Comparison of ENCODE assay signal across 1 cellular context in the genomic region with DNA sequence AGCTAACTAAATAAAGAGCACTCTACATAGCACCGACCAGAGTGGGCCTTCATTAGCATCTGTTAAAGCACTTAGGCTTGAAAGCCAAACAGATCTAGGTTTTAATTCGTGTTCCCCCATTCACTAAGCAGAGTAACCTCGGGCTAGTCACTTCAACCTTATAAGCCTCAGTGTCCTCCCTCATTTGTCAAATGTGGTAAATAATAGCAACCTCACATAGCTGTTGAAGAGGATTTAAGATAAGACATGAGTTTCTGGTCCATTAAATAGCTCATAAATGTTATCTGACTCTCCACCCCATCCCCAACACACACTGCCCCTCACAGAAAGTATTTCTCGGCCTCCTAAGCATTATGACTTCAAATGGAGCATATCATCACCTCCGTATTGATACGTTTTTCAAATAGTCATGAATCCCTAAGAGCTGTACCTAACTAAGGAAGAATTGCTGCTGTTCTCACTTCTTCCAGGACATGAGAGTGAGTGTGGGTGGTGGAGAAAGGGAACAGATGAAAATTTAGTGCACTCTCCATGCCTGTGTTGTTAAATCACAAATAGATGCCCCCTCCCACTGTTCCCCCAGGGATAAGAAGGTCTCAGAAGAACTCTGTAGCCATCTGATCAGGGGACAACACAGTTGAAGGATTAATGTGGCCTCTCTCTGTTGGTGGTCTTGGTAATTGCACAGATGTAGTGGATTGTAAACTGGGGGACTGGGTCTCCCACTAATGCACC.
TF ChIP-seq lines count a peak whose summit lies in the region.

No MANE protein-coding gene starts in this region.

TF ChIP-seq in HEK293, 187 proteins besides CTCF, POLR2A, EP300 and RAD21 (continued from another document and continues in another):
- TF ChIP-seq, protein P1, sequence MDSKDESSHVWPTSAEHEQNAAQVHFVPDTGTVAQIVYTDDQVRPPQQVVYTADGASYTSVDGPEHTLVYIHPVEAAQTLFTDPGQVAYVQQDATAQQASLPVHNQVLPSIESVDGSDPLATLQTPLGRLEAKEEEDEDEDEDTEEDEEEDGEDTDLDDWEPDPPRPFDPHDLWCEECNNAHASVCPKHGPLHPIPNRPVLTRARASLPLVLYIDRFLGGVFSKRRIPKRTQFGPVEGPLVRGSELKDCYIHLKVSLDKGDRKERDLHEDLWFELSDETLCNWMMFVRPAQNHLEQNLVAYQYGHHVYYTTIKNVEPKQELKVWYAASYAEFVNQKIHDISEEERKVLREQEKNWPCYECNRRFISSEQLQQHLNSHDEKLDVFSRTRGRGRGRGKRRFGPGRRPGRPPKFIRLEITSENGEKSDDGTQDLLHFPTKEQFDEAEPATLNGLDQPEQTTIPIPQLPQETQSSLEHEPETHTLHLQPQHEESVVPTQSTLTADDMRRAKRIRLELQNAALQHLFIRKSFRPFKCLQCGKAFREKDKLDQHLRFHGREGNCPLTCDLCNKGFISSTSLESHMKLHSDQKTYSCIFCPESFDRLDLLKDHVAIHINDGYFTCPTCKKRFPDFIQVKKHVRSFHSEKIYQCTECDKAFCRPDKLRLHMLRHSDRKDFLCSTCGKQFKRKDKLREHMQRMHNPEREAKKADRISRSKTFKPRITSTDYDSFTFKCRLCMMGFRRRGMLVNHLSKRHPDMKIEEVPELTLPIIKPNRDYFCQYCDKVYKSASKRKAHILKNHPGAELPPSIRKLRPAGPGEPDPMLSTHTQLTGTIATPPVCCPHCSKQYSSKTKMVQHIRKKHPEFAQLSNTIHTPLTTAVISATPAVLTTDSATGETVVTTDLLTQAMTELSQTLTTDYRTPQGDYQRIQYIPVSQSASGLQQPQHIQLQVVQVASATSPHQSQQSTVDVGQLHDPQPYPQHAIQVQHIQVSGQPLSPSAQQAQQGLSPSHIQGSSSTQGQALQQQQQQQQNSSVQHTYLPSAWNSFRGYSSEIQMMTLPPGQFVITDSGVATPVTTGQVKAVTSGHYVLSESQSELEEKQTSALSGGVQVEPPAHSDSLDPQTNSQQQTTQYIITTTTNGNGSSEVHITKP (tag by site-specific recombination; IDR thresholded peaks at IDR 0.05): no peak
- TF ChIP-seq OVOL3 (tag by site-specific recombination; IDR thresholded peaks at IDR 0.05) (peak; percentile 89), TCF7L2 (IDR thresholded peaks at IDR 0.05; ENCODE audit: borderline replicate concordance, low read depth, low read length) (peak; percentile 60; the same call in 1 of the 2 replicates), ZNF169 (tag by site-specific recombination; IDR thresholded peaks at IDR 0.05) (no peak), ZBTB8A (tag by site-specific recombination; IDR thresholded peaks at IDR 0.05) (peak; percentile 42; the same call in 1 of the 2 replicates), GLIS1 (tag by site-specific recombination; IDR thresholded peaks at IDR 0.05) (peak; percentile 84), ZNF785 (tag by site-specific recombination; IDR thresholded peaks at IDR 0.05) (no peak), ZXDB (tag by site-specific recombination; IDR thresholded peaks at IDR 0.05) (peak; percentile 90), SP7 (tag by site-specific recombination; IDR thresholded peaks at IDR 0.05) (peak; percentile 81), ZNF791 (tag by site-specific recombination; IDR thresholded peaks at IDR 0.05) (no peak), ZNF501 (tag by site-specific recombination; IDR thresholded peaks at IDR 0.05) (0 out of 2 replicates have a peak, but pooled peaks have one; percentile 30), ZNF211 (tag by site-specific recombination; IDR thresholded peaks at IDR 0.05; ENCODE audit: low read depth) (no peak), RBAK (tag by site-specific recombination; IDR thresholded peaks at IDR 0.05) (no peak), ZNF184 (tag by site-specific recombination; IDR thresholded peaks at IDR 0.05) (no peak), ZSCAN30 (tag by site-specific recombination; IDR thresholded peaks at IDR 0.05) (peak; percentile 50; the same call in 1 of the 2 replicates), ZSCAN16 (tag by site-specific recombination; IDR thresholded peaks at IDR 0.05) (0 out of 2 replicates have a peak, but pooled peaks have one; percentile 19), ZNF133 (tag by site-specific recombination; IDR thresholded peaks at IDR 0.05) (no peak), WT1 (tag by site-specific recombination; IDR thresholded peaks at IDR 0.05) (peak; percentile 97), SCRT1 (tag by site-specific recombination; IDR thresholded peaks at IDR 0.05; ENCODE audit: borderline replicate concordance) (peak; percentile 60; the same call in 1 of the 2 replicates), ZNF514 (tag by site-specific recombination; IDR thresholded peaks at IDR 0.05) (no peak)
- TF ChIP-seq, protein P2, sequence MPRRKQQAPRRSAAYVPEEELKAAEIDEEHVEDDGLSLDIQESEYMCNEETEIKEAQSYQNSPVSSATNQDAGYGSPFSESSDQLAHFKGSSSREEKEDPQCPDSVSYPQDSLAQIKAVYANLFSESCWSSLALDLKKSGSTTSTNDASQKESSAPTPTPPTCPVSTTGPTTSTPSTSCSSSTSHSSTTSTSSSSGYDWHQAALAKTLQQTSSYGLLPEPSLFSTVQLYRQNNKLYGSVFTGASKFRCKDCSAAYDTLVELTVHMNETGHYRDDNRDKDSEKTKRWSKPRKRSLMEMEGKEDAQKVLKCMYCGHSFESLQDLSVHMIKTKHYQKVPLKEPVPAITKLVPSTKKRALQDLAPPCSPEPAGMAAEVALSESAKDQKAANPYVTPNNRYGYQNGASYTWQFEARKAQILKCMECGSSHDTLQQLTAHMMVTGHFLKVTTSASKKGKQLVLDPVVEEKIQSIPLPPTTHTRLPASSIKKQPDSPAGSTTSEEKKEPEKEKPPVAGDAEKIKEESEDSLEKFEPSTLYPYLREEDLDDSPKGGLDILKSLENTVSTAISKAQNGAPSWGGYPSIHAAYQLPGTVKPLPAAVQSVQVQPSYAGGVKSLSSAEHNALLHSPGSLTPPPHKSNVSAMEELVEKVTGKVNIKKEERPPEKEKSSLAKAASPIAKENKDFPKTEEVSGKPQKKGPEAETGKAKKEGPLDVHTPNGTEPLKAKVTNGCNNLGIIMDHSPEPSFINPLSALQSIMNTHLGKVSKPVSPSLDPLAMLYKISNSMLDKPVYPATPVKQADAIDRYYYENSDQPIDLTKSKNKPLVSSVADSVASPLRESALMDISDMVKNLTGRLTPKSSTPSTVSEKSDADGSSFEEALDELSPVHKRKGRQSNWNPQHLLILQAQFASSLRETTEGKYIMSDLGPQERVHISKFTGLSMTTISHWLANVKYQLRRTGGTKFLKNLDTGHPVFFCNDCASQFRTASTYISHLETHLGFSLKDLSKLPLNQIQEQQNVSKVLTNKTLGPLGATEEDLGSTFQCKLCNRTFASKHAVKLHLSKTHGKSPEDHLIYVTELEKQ (tag by site-specific recombination; IDR thresholded peaks at IDR 0.05; ENCODE audit: borderline replicate concordance): peak; percentile 60; the same call in 1 of the 2 replicates
- TF ChIP-seq, protein P3, sequence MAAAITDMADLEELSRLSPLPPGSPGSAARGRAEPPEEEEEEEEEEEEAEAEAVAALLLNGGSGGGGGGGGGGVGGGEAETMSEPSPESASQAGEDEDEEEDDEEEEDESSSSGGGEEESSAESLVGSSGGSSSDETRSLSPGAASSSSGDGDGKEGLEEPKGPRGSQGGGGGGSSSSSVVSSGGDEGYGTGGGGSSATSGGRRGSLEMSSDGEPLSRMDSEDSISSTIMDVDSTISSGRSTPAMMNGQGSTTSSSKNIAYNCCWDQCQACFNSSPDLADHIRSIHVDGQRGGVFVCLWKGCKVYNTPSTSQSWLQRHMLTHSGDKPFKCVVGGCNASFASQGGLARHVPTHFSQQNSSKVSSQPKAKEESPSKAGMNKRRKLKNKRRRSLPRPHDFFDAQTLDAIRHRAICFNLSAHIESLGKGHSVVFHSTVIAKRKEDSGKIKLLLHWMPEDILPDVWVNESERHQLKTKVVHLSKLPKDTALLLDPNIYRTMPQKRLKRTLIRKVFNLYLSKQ (tag by site-specific recombination; IDR thresholded peaks at IDR 0.05; ENCODE audit: borderline replicate concordance): no peak
- TF ChIP-seq, protein P4, sequence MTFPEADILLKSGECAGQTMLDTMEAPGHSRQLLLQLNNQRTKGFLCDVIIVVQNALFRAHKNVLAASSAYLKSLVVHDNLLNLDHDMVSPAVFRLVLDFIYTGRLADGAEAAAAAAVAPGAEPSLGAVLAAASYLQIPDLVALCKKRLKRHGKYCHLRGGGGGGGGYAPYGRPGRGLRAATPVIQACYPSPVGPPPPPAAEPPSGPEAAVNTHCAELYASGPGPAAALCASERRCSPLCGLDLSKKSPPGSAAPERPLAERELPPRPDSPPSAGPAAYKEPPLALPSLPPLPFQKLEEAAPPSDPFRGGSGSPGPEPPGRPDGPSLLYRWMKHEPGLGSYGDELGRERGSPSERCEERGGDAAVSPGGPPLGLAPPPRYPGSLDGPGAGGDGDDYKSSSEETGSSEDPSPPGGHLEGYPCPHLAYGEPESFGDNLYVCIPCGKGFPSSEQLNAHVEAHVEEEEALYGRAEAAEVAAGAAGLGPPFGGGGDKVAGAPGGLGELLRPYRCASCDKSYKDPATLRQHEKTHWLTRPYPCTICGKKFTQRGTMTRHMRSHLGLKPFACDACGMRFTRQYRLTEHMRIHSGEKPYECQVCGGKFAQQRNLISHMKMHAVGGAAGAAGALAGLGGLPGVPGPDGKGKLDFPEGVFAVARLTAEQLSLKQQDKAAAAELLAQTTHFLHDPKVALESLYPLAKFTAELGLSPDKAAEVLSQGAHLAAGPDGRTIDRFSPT (tag by site-specific recombination; IDR thresholded peaks at IDR 0.05): no peak
- TF ChIP-seq, protein P5, sequence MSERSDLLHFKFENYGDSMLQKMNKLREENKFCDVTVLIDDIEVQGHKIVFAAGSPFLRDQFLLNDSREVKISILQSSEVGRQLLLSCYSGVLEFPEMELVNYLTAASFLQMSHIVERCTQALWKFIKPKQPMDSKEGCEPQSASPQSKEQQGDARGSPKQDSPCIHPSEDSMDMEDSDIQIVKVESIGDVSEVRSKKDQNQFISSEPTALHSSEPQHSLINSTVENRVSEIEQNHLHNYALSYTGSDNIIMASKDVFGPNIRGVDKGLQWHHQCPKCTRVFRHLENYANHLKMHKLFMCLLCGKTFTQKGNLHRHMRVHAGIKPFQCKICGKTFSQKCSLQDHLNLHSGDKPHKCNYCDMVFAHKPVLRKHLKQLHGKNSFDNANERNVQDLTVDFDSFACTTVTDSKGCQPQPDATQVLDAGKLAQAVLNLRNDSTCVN (tag by site-specific recombination; optimal IDR thresholded peaks at IDR 0.05): no peak
- TF ChIP-seq, protein P6, sequence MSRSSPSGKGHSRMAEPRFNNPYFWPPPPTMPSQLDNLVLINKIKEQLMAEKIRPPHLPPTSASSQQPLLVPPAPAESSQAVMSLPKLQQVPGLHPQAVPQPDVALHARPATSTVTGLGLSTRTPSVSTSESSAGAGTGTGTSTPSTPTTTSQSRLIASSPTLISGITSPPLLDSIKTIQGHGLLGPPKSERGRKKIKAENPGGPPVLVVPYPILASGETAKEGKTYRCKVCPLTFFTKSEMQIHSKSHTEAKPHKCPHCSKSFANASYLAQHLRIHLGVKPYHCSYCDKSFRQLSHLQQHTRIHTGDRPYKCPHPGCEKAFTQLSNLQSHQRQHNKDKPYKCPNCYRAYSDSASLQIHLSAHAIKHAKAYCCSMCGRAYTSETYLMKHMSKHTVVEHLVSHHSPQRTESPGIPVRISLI (tag by site-specific recombination; IDR thresholded peaks at IDR 0.05): no peak
- TF ChIP-seq, protein P7, sequence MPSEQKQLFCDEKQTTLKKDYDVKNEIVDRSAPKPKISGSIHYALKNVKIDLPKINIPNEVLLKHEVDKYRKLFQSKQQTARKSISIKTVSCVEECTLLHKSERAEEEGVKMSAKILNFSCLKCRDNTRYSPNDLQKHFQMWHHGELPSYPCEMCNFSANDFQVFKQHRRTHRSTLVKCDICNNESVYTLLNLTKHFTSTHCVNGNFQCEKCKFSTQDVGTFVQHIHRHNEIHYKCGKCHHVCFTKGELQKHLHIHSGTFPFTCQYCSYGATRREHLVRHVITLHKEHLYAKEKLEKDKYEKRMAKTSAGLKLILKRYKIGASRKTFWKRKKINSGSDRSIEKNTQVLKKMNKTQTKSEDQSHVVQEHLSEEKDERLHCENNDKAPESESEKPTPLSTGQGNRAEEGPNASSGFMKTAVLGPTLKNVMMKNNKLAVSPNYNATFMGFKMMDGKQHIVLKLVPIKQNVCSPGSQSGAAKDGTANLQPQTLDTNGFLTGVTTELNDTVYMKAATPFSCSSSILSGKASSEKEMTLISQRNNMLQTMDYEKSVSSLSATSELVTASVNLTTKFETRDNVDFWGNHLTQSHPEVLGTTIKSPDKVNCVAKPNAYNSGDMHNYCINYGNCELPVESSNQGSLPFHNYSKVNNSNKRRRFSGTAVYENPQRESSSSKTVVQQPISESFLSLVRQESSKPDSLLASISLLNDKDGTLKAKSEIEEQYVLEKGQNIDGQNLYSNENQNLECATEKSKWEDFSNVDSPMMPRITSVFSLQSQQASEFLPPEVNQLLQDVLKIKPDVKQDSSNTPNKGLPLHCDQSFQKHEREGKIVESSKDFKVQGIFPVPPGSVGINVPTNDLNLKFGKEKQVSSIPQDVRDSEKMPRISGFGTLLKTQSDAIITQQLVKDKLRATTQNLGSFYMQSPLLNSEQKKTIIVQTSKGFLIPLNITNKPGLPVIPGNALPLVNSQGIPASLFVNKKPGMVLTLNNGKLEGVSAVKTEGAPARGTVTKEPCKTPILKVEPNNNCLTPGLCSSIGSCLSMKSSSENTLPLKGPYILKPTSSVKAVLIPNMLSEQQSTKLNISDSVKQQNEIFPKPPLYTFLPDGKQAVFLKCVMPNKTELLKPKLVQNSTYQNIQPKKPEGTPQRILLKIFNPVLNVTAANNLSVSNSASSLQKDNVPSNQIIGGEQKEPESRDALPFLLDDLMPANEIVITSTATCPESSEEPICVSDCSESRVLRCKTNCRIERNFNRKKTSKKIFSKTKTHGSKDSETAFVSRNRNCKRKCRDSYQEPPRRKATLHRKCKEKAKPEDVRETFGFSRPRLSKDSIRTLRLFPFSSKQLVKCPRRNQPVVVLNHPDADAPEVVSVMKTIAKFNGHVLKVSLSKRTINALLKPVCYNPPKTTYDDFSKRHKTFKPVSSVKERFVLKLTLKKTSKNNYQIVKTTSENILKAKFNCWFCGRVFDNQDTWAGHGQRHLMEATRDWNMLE (tag by site-specific recombination; conservative IDR thresholded peaks at IDR 0.05; ENCODE audit: low read depth): no peak
- TF ChIP-seq, protein P8, sequence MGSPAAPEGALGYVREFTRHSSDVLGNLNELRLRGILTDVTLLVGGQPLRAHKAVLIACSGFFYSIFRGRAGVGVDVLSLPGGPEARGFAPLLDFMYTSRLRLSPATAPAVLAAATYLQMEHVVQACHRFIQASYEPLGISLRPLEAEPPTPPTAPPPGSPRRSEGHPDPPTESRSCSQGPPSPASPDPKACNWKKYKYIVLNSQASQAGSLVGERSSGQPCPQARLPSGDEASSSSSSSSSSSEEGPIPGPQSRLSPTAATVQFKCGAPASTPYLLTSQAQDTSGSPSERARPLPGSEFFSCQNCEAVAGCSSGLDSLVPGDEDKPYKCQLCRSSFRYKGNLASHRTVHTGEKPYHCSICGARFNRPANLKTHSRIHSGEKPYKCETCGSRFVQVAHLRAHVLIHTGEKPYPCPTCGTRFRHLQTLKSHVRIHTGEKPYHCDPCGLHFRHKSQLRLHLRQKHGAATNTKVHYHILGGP (tag by site-specific recombination; IDR thresholded peaks at IDR 0.05): no peak
